Comparison of ENCODE assay signal across 8 cellular contexts in genomic region chr6:53410508-53411258, GRCh38.
DNase-seq lines count a peak whose midpoint lies in the region; ATAC-seq and TF ChIP-seq lines count a peak whose summit lies in the region.

No MANE protein-coding gene starts in this region.

- DNase-seq in Peyer's patch: peak; percentile 54 to 79 (median 67)
- DNase-seq in activated naive CD4-positive, alpha-beta T cell treated with anti-CD3 and anti-CD28 coated beads, Interleukin-2, amount 50 U/mL, for 16 hours: peak; percentile 60
- DNase-seq in hepatic stellate cell (ENCODE audit: low spot score): peak; percentile 12
- peak; percentile 23 to 37 for DNase-seq in stimulated activated CD4-positive, alpha-beta T cell treated with anti-CD3 and anti-CD28 coated beads, Interleukin-2, amount 100 ng/mL, for 48 hours

- H3K4me1 ChIP-seq in Peyer's patch: no peaks in the 10 kb centered on the region

- peak; percentile 61 for TF ChIP-seq CTCF in C4-2B (conservative IDR thresholded peaks at IDR 0.05)
- peak; percentile 38 to 78 (median 66) for TF ChIP-seq CTCF in Peyer's patch (IDR thresholded peaks at IDR 0.05)

- ATAC-seq in GM18870 (IDR thresholded peaks at IDR 0.05; ENCODE audit: unreplicated experiment): peak; percentile 70
- ATAC-seq in HG03097 (IDR thresholded peaks at IDR 0.05; ENCODE audit: low FRiP score, unreplicated experiment): peak; percentile 84
- no peak for ATAC-seq in HG02840 (IDR thresholded peaks at IDR 0.05; ENCODE audit: low FRiP score, unreplicated experiment)

- H3K36me3 ChIP-seq in Peyer's patch: no peaks in the 10 kb centered on the region

- no peaks in the 10 kb centered on the region for H3K9me3 ChIP-seq in Peyer's patch

- H3K4me3 ChIP-seq in Peyer's patch: no peak overlapping the region

- H3K27ac ChIP-seq in C4-2B (no peak overlapping the region), Peyer's patch (no peak overlapping the region)

- H3K27me3 ChIP-seq in Peyer's patch: no peaks in the 10 kb centered on the region

- no peak for TF ChIP-seq POLR2A in Peyer's patch (IDR thresholded peaks at IDR 0.05)

Comparison
In these comparisons a context has a peak if more than half of its experiments do, and no peak if none do; other contexts are left out.
1. DNase-seq: peak in every context shown above with its lines; median percentile 67 in Peyer's patch; 60 in activated naive CD4-positive, alpha-beta T cell treated with anti-CD3 and anti-CD28 coated beads, Interleukin-2, amount 50 U/mL, for 16 hours; 30 in stimulated activated CD4-positive, alpha-beta T cell treated with anti-CD3 and anti-CD28 coated beads, Interleukin-2, amount 100 ng/mL, for 48 hours; 12 in hepatic stellate cell.